ENCODE assay signal across 11 cellular contexts in the genomic region with DNA sequence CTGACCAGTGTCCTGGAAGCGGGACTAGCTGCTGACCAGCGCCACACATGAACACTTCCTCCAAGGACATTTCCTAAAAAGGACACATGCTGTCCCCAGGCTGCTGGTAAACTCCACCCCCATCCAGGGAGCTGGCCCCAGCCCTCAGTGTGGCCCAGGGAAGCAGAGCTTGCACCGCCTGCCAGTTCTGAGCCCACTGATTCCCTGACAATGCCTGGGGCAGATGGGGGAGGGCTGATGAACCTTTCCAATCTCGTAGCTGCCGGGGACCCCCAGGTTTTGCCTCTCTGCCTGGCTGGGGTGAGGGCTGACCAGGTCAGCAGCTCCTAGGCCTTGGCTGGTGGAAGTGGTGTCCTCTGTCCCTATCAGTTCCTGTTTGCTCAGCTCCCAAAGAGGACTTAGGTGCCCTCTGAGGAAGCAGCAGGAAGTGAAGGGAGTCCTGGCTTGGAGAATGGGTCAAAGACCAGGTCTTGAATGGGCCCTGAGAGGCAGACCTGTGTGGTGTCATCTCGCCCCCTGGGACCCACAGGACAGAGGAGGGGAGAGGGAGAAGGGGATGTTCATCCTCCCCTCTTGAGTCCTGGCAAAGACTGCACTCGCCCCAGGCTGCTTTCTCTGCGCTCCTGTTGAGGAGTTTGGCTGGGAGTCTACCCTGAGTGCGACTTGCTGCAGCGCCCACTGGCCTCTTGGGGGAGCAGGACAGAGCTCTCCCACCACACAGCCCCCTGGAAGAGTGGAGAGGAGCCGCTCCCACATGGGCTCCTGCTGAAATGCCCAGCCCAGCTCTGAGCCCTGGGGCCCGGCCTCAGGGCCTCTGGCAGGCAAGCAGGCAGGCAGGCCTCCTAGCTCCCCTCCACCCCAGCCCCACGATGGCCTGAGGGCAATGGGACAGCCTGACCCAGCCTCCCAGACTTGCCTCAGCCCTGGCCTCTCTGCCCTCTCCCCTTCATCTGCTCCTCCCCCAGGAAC. TPM values are rescaled to one million over a fixed set of nuclear protein-coding genes. Genes with fewer than 3 reads are reported as not detected.
DNase-seq lines count a peak whose midpoint lies in the region; ATAC-seq and TF ChIP-seq lines count a peak whose summit lies in the region.
"Had no signal": no experiment of that assay in that cellular context is flagged by ENCODE, and none has a peak within 500 bp of the region (broad histone marks: within the 10 kb centered on the region; RNA-seq: fewer than 3 reads in every experiment).

No MANE protein-coding gene starts in this region.

- H3K36me3 Mint-ChIP-seq in CD8-positive, alpha-beta T cell: peaks cover 23% of the 10 kb centered on the region
- peaks cover 20% of the 10 kb centered on the region for H3K36me3 Mint-ChIP-seq in CD4-positive, alpha-beta T cell (ENCODE audit: low read depth)

- peak in 1 of 2 donors; percentile 33 for TF ChIP-seq POLR2A in adrenal gland (IDR thresholded peaks at IDR 0.05)

- H3K4me1 ChIP-seq in CD8-positive, alpha-beta T cell (ENCODE audit: insufficient read depth, low read length): peaks cover 5% of the 10 kb centered on the region
- peaks cover 26 to 49% of the 10 kb centered on the region in 2 donors for H3K4me1 ChIP-seq in adrenal gland (replicated peaks in 1 of 2)
- peaks cover 0 to 57% of the 10 kb centered on the region in 2 donors for H3K4me1 ChIP-seq in right atrium auricular region
- H3K4me1 ChIP-seq in psoas muscle: peaks cover 32% of the 10 kb centered on the region

- peaks cover 9% of the 10 kb centered on the region for H3K4me1 Mint-ChIP-seq in CD8-positive, alpha-beta T cell (ENCODE audit: low read depth)
- H3K4me1 Mint-ChIP-seq in CD4-positive, alpha-beta T cell (ENCODE audit: low read depth): peaks cover 10% of the 10 kb centered on the region

- no peaks in the 10 kb centered on the region for H3K9me3 Mint-ChIP-seq in CD8-positive, alpha-beta T cell
- H3K9me3 Mint-ChIP-seq in CD4-positive, alpha-beta T cell: no peaks in the 10 kb centered on the region

- no peak for ATAC-seq in CD8-positive, alpha-beta T cell
- ATAC-seq in psoas muscle: peak; percentile 76 to 85 (median 82)
- ATAC-seq in CD4-positive, alpha-beta T cell (ENCODE audit: poor library complexity): no peak

- POLR2A ChIA-PET in CD8-positive, alpha-beta T cell (lab: Charles Lee): no interaction called here
- POLR2A ChIA-PET in CD4-positive, alpha-beta T cell (lab: Charles Lee): interaction anchor here (0.6 kb wide), 1 partner anchor 137 kb away, joined by 3 read pairs; no protein-coding TSS in a partner anchor
- POLR2A ChIA-PET in HEK293T (lab: Yijun Ruan, JAX): interaction anchor here (1.2 to 2.0 kb wide), 2 partner anchors 11 to 50 kb away, joined by 3 to 5 read pairs; no protein-coding TSS in a partner anchor

- intact Hi-C loops in CD8-positive, alpha-beta T cell (cut with DNase I, micrococcal nuclease): no loop called here
- intact Hi-C loops in adrenal gland (cut with DNase I) (no loop called here), psoas muscle (cut with DNase I) (loop anchor here in 1 of 2 donors (5.0 kb wide), 1 partner anchor 35 kb away; no protein-coding TSS in a partner anchor)
- intact Hi-C loops in CD4-positive, alpha-beta T cell (cut with DNase I, micrococcal nuclease): no loop called here

- TF ChIP-seq CTCF in CD8-positive, alpha-beta T cell (IDR thresholded peaks at IDR 0.05): no peak
- no peak for TF ChIP-seq CTCF in adrenal gland (IDR thresholded peaks at IDR 0.05)
- no peak for TF ChIP-seq CTCF in right atrium auricular region (IDR thresholded peaks at IDR 0.05)
- no peak for TF ChIP-seq CTCF in psoas muscle (IDR thresholded peaks at IDR 0.05)
- no peak for TF ChIP-seq CTCF in CD4-positive, alpha-beta T cell (IDR thresholded peaks at IDR 0.05)

- H3K27me3 ChIP-seq in CD8-positive, alpha-beta T cell (ENCODE audit: insufficient read depth, low read length): peaks cover 9% of the 10 kb centered on the region
- H3K27me3 ChIP-seq in adrenal gland: no peaks in the 10 kb centered on the region
- H3K27me3 ChIP-seq in right atrium auricular region: no peaks in the 10 kb centered on the region
- no peaks in the 10 kb centered on the region for H3K27me3 ChIP-seq in psoas muscle (ENCODE audit: insufficient read depth in 3 of 3, low read length in 2 of 3)
- H3K27me3 ChIP-seq in CD4-positive, alpha-beta T cell (ENCODE audit: control insufficient read depth, insufficient read depth, low read length): peaks cover 13% of the 10 kb centered on the region

- peak overlapping the region; percentile 57 for H3K27ac Mint-ChIP-seq in CD8-positive, alpha-beta T cell
- H3K27ac Mint-ChIP-seq in CD4-positive, alpha-beta T cell: no peak overlapping the region
- H3K27ac Mint-ChIP-seq: naive B cell had no signal

- H3K4me3 Mint-ChIP-seq in CD8-positive, alpha-beta T cell: no peak overlapping the region
- no peak overlapping the region for H3K4me3 Mint-ChIP-seq in CD4-positive, alpha-beta T cell
- H3K4me3 Mint-ChIP-seq: naive B cell had no signal

- no peak for DNase-seq in CD8-positive, alpha-beta T cell
- DNase-seq in adrenal gland (peak; percentile 82 to 94 (median 90)), right atrium auricular region (ENCODE audit: low spot score) (peak; percentile 82), psoas muscle (peak; percentile 74 to 88), HuH-7.5 (ENCODE audit: low spot score) (no peak), HEK293T (ENCODE audit: extremely low spot score) (no peak), mesenteric fat pad (ENCODE audit: low spot score) (no peak)
- DNase-seq in CD4-positive, alpha-beta T cell: no peak
- DNase-seq: AML-193, GOT3, naive B cell had no signal

- H3K36me3 ChIP-seq in CD8-positive, alpha-beta T cell (ENCODE audit: insufficient read depth, low read length): peaks cover 10% of the 10 kb centered on the region
- H3K36me3 ChIP-seq in adrenal gland (replicated peaks in 1 of 2) (peaks cover 0 to 24% of the 10 kb centered on the region in 2 donors), right atrium auricular region (peaks cover 37% of the 10 kb centered on the region), psoas muscle (ENCODE audit: insufficient read depth in 1 of 2, low read depth in 1 of 2) (peaks cover 0 to 33% of the 10 kb centered on the region in 2 donors)

- H3K27ac ChIP-seq in CD8-positive, alpha-beta T cell (ENCODE audit: low read depth, low read length): no peak overlapping the region
- H3K27ac ChIP-seq in adrenal gland (peak overlapping the region; percentile 91 to 98 (median 97)), right atrium auricular region (peak overlapping the region; percentile 94 to 100), psoas muscle (peak overlapping the region; percentile 98)
- no peak overlapping the region for H3K27ac ChIP-seq in CD4-positive, alpha-beta T cell (ENCODE audit: low read depth, low read length)

- CTCF ChIA-PET in CD8-positive, alpha-beta T cell (lab: Charles Lee): interaction anchor here (0.9 to 1.7 kb wide), 5 partner anchors 16 to 88 kb away, joined by 3 to 6 read pairs (median 3); partner anchors contain the start of gene PDK2
- CTCF ChIA-PET in CD4-positive, alpha-beta T cell (lab: Charles Lee): interaction anchor here (1.3 kb wide), 1 partner anchor 18 kb away, joined by 3 read pairs; no protein-coding TSS in a partner anchor
- CTCF ChIA-PET in HEK293T (lab: Yijun Ruan, JAX): interaction anchor here (0.6 to 2.3 kb wide), 4 partner anchors 18 to 126 kb away, joined by 3 to 9 read pairs (median 4); no protein-coding TSS in a partner anchor

- WGBS in adrenal gland, 4 donors: 37 to 53% (median 50%) methylated on average over 7 to 13 of the region's 13 CpGs
- WGBS in psoas muscle, 3 donors: 22 to 40% (median 27%) methylated on average over 13 of the region's 13 CpGs

- peaks cover 16% of the 10 kb centered on the region for H3K27me3 Mint-ChIP-seq in CD8-positive, alpha-beta T cell (ENCODE audit: low read depth)
- H3K27me3 Mint-ChIP-seq in CD4-positive, alpha-beta T cell: peaks cover 19% of the 10 kb centered on the region

- no peak overlapping the region for H3K4me3 ChIP-seq in CD8-positive, alpha-beta T cell (ENCODE audit: low read depth, low read length)
- H3K4me3 ChIP-seq in adrenal gland (no peak overlapping the region), right atrium auricular region (no peak overlapping the region), psoas muscle (peak overlapping the region; percentile 21)

- no peaks in the 10 kb centered on the region for H3K9me3 ChIP-seq in CD8-positive, alpha-beta T cell (ENCODE audit: low read length)
- H3K9me3 ChIP-seq in adrenal gland (replicated peaks in 1 of 3): no peaks in the 10 kb centered on the region
- no peaks in the 10 kb centered on the region for H3K9me3 ChIP-seq in right atrium auricular region
- H3K9me3 ChIP-seq in psoas muscle: no peaks in the 10 kb centered on the region
- no peaks in the 10 kb centered on the region for H3K9me3 ChIP-seq in CD4-positive, alpha-beta T cell (ENCODE audit: control insufficient read depth, low read length)

RNA-seq across cellular contexts. Expression of gene PDK2, which starts 16.8 kb away (rescaled TPM):
- 10 to 100 TPM in 1 of 2 experiments, 1 to 10 TPM in 1; 8.4 to 10.4 TPM for total RNA-seq in CD8-positive, alpha-beta T cell
- total RNA-seq in adrenal gland (100 to 1,000 TPM in 7 of 8 donors, 10 to 100 TPM in 1; 98.9 to 225 (median 137) TPM), right atrium auricular region (100 to 1,000 TPM; 186 to 214 TPM), psoas muscle (100 to 1,000 TPM in 2 of 4 donors, 10 to 100 TPM in 2; 79.3 to 213 (median 110) TPM), mesenteric fat pad (41.9 TPM)
- polyA plus RNA-seq in adrenal gland (100 to 1,000 TPM in 1 of 3 donors, 10 to 100 TPM in 2; 48.5 to 110 (median 59.7) TPM), psoas muscle (10 to 100 TPM; 50.3 to 99.4 (median 55.2) TPM)
- total RNA-seq in CD4-positive, alpha-beta T cell: 10 to 100 TPM in 1 of 2 experiments, 1 to 10 TPM in 1; 8.7 to 10.1 TPM

RNA-seq across cellular contexts. Expression of gene SAMD14, which starts 18.0 kb away (rescaled TPM):
- under 1 TPM; 0.31 to 0.62 TPM for total RNA-seq in CD8-positive, alpha-beta T cell
- total RNA-seq in adrenal gland (10 to 100 TPM in 1 of 8 donors, 1 to 10 TPM in 7; 1.3 to 12.6 (median 4.0) TPM), right atrium auricular region (1 to 10 TPM in 1 of 2 donors, under 1 TPM in 1; 0.78 to 1.1 TPM), psoas muscle (1 to 10 TPM in 3 of 4 donors, under 1 TPM in 1; 0.55 to 2.7 (median 1.3) TPM), mesenteric fat pad (1.4 TPM)
- polyA plus RNA-seq in adrenal gland (10 to 100 TPM in 1 of 3 donors, 1 to 10 TPM in 2; 1.1 to 11.0 (median 3.0) TPM), psoas muscle (1 to 10 TPM in 1 of 3 donors, under 1 TPM in 2; 0.64 to 1.3 (median 0.98) TPM)
- under 1 TPM; 0.33 to 0.53 TPM for total RNA-seq in CD4-positive, alpha-beta T cell

RNA-seq across cellular contexts. Expression of gene PPP1R9B, which starts 38.5 kb away (rescaled TPM):
- total RNA-seq in CD8-positive, alpha-beta T cell: 10 to 100 TPM; 64.3 TPM
- 10 to 100 TPM; 43.9 to 87.0 (median 62.0) TPM for total RNA-seq in adrenal gland
- 100 to 1,000 TPM in 1 of 3 donors, 10 to 100 TPM in 2; 21.8 to 128 (median 27.2) TPM for polyA plus RNA-seq in adrenal gland
- 10 to 100 TPM; 16.9 to 24.2 TPM for total RNA-seq in right atrium auricular region
- total RNA-seq in psoas muscle: 10 to 100 TPM; 15.1 to 26.5 (median 18.4) TPM
- 10 to 100 TPM in 2 of 3 donors, 1 to 10 TPM in 1; 7.0 to 11.3 (median 11.0) TPM for polyA plus RNA-seq in psoas muscle
- 10 to 100 TPM; 53.4 to 55.7 TPM for total RNA-seq in CD4-positive, alpha-beta T cell
- 56.5 TPM for total RNA-seq in mesenteric fat pad

RNA-seq across cellular contexts. Expression of gene SGCA, which starts 53.8 kb away (rescaled TPM):
- under 1 TPM in 1 of 2 experiments, not detected in 1; 0.25 TPM for total RNA-seq in CD8-positive, alpha-beta T cell
- 1 to 10 TPM in 3 of 8 donors, under 1 TPM in 2, not detected in 3; 0.28 to 3.0 (median 1.2) TPM for total RNA-seq in adrenal gland
- polyA plus RNA-seq in adrenal gland: 1 to 10 TPM in 2 of 3 donors, not detected in 1; 5.2 to 5.5 TPM
- total RNA-seq in right atrium auricular region: 100 to 1,000 TPM; 120 to 207 TPM
- 100 to 1,000 TPM; 245 to 291 (median 266) TPM for total RNA-seq in psoas muscle
- 100 to 1,000 TPM; 120 to 254 (median 151) TPM for polyA plus RNA-seq in psoas muscle
- total RNA-seq in CD4-positive, alpha-beta T cell: not detected
- total RNA-seq in mesenteric fat pad: 0.32 TPM

RNA-seq across cellular contexts. Expression of gene ITGA3, which starts 56.1 kb away (rescaled TPM):
- total RNA-seq in CD8-positive, alpha-beta T cell: 1 to 10 TPM; 1.6 to 2.0 TPM
- 100 to 1,000 TPM in 7 of 8 donors, 10 to 100 TPM in 1; 31.4 to 206 (median 134) TPM for total RNA-seq in adrenal gland
- 100 to 1,000 TPM in 2 of 3 donors, 10 to 100 TPM in 1; 20.9 to 164 (median 116) TPM for polyA plus RNA-seq in adrenal gland
- total RNA-seq in right atrium auricular region: 10 to 100 TPM; 29.5 to 61.8 TPM
- 10 to 100 TPM in 3 of 4 donors, 1 to 10 TPM in 1; 7.8 to 21.9 (median 15.0) TPM for total RNA-seq in psoas muscle
- 10 to 100 TPM in 1 of 3 donors, 1 to 10 TPM in 2; 4.9 to 21.5 (median 5.6) TPM for polyA plus RNA-seq in psoas muscle
- 1 to 10 TPM; 2.3 to 2.4 TPM for total RNA-seq in CD4-positive, alpha-beta T cell
- 14.4 TPM for total RNA-seq in mesenteric fat pad

Comparison
In these comparisons a context has a peak if more than half of its experiments do, and no peak if none do; other contexts are left out.
1. ATAC-seq: peak in psoas muscle (4 of 4); none in CD8-positive, alpha-beta T cell (single experiment) and CD4-positive, alpha-beta T cell (single experiment).
2. DNase-seq: peak in adrenal gland (7 of 7), right atrium auricular region (single experiment) and psoas muscle (2 of 2); none in CD8-positive, alpha-beta T cell (0 of 7), CD4-positive, alpha-beta T cell (0 of 10), HuH-7.5 (single experiment), HEK293T (single experiment) and mesenteric fat pad (single experiment).
3. H3K27ac ChIP-seq: peak in adrenal gland (5 of 5), right atrium auricular region (2 of 2) and psoas muscle (single experiment); none in CD8-positive, alpha-beta T cell (single experiment) and CD4-positive, alpha-beta T cell (single experiment).